Comparison of ENCODE assay signal across 8 cellular contexts in the genomic region with DNA sequence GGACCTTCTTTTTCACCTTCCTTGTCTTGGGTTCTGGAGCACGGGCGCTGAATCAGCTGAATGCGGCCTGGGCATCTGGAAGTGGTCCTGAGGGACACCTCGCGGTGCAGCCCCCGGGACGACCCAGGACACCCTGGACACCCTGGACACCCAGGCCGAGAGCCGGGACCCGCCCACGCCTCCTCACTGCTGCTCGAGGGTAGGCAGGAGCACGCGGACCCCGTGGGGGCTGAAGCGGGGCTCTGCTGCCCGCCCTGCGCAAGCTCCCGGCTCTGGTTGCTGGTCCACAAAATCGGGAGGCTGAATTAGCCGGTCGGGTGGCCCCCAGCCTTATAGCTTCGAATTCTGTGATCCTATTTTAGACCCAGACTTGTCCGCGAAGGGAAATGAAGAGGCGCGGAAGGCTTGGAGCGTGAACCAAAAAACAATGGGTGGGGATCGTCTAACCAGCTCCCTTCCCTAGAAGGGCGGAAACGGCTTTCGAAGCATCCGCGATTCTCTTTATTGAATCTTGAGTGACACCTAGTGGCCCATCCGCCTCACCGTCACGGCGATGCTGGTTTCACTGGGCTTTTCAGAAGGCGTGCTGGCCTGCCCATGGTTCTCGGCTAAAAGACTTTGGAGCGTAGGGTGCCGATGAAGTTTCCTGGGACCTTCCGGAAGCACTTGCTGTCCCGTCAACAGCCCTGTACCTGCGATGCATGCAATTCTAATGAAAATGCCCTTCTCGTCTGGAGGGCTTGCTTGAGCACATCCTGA. TPM values are rescaled to one million over a fixed set of nuclear protein-coding genes. Genes with fewer than 3 reads are reported as not detected.
DNase-seq lines count a peak whose midpoint lies in the region; ATAC-seq, FAIRE-seq and TF ChIP-seq lines count a peak whose summit lies in the region.

No MANE protein-coding gene starts in this region.

- no peak for FAIRE-seq in kidney (lab: Jason Lieb, UNC)

- peak overlapping the region in 1 of 2 donors; percentile 15 for H3K27ac ChIP-seq in kidney (ENCODE audit: low read depth in 2 of 2, low read length in 2 of 2)

- H3K36me3 ChIP-seq in kidney (ENCODE audit: control insufficient read depth in 1 of 2, insufficient read depth in 2 of 2, low read length in 2 of 2), result no peaks in the 10 kb centered on the region

- H3K9ac ChIP-seq in kidney (ENCODE audit: low read length in 2 of 2), result peak overlapping the region; percentile 63 to 66

- ATAC-seq in GM19025 (IDR thresholded peaks at IDR 0.05; ENCODE audit: low read depth, unreplicated experiment) (peak; percentile 84), HG03354 (IDR thresholded peaks at IDR 0.05; ENCODE audit: poor library complexity, severe bottlenecking, unreplicated experiment) (peak; percentile 87)
- ATAC-seq in activated CD4-positive, CD25-positive, alpha-beta regulatory T cell treated with anti-CD3 and anti-CD28 coated beads, Interleukin-2, amount 50 U/mL, for 24 hours, result peak; percentile 79 to 82

- H3K4me1 ChIP-seq in kidney (ENCODE audit: control insufficient read depth in 1 of 2, insufficient read depth in 1 of 2, low read depth in 1 of 2, low read length in 2 of 2), result peaks cover 0 to 6% of the 10 kb centered on the region in 2 donors

- no peaks in the 10 kb centered on the region for H3K9me3 ChIP-seq in kidney (ENCODE audit: control insufficient read depth in 1 of 2, low read length in 2 of 2)

- TF ChIP-seq CTCF in AG09309 (IDR thresholded peaks at IDR 0.05; ENCODE audit: control insufficient read depth, insufficient read depth, low read depth, low read length, missing control alignments), result peak; percentile 78
- TF ChIP-seq CTCF in kidney (IDR thresholded peaks at IDR 0.05; ENCODE audit: borderline replicate concordance, extremely low read depth, insufficient read depth), result peak; percentile 96

- H3K4me3 ChIP-seq in AG09309 (ENCODE audit: control insufficient read depth, low read depth, low read length), result peak overlapping the region; percentile 58
- H3K4me3 ChIP-seq in kidney (ENCODE audit: low read length in 2 of 2), result peak overlapping the region; percentile 74 to 79

- peak; percentile 64 for DNase-seq in AG09309 (ENCODE audit: low read depth)
- peak; percentile 92 for DNase-seq in NCI-H345 (lab: John Stamatoyannopoulos, UW)
- DNase-seq in cerebellar cortex (ENCODE audit: low spot score), result peak; percentile 88
- peak; percentile 91 for DNase-seq in kidney
- peak; percentile 66 to 70 for DNase-seq in stimulated activated CD4-positive, alpha-beta T cell treated with anti-CD3 and anti-CD28 coated beads, Interleukin-15, amount 100 ng/mL, for 1 hour (ENCODE audit: low read depth in 1 of 2, low spot score in 1 of 2)

- intact Hi-C loops in kidney (cut with DNase I), result loop anchor here (5.0 to 10.0 kb wide), 2 partner anchors 600 to 1117 kb away; no protein-coding TSS in a partner anchor

RNA-seq across cellular contexts. Expression of a gene that starts 46.3 kb away (rescaled TPM):
- 11.6 TPM for total RNA-seq in kidney
- 1.8 TPM for polyA plus RNA-seq in kidney (ENCODE audit: insufficient read depth, low read depth, low replicate concordance)
